In the genomic region with DNA sequence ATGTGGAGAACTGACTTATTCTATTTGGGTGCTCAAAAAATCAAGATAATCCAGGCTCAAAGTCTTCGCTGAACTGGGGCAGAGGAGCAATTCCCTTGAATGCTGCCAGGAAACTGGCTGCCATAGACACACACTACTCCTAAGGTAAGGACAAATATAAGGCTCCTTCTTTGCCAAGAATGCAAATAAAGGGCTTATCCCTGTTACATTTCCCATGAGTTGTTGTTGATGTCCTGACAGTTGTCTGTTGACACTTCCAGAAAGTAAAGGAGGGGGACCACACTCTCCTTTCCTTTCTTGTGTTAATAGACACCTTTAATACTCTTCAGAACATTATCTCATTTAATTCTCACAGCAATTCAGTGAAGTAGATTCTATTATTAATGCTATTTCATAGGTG, we compare ENCODE assay signal across 27 cellular contexts.
"Had no signal": no experiment of that assay in that cellular context is flagged by ENCODE, and none has a peak within 500 bp of the region (broad histone marks: within the 10 kb centered on the region; RNA-seq: fewer than 3 reads in every experiment).

No MANE protein-coding gene starts in this region.

- H3K36me3 ChIP-seq: MG63, SJCRH30 had no signal

- H3K4me3 ChIP-seq: MG63, PC-9, SJCRH30, SK-N-MC had no signal

- H3K4me2 ChIP-seq: KMS-11, PC-9 had no signal

- H2AFZ ChIP-seq: PC-9 had no signal

- DNase-seq: Karpas-422, KBM-7, MG63, NCI-H1048, NCI-H1092 treated with DMSO at 0.1 percent for 48 hours, NCI-H1105 treated with DMSO at 0.1 percent for 48 hours, NCI-H1417, NCI-H1436, NCI-H1694 treated with DMSO at 0.1 percent for 48 hours, NCI-H187 treated with DMSO at 0.1 percent for 48 hours, NCI-H2081, NCI-H2171 treated with DMSO at 0.1 percent for 48 hours, NCI-H2227 treated with DMSO at 0.1 percent for 48 hours, NCI-H345, NCI-H446, NCI-H510A treated with DMSO at 0.1 percent for 48 hours, NCI-H524 treated with DMSO at 0.1 percent for 48 hours, NCI-H526 treated with DMSO at 0.1 percent for 48 hours, NCI-H774, SHP77, SIG-M5, T-cell had no signal

- H3K27ac ChIP-seq: KMS-11, PC-9, RWPE1, SJCRH30, SK-N-MC had no signal

- H3K9me3 ChIP-seq: MG63, SJCRH30 had no signal

- H3K27me3 ChIP-seq: MG63, SJCRH30 had no signal

- H3K9ac ChIP-seq: KMS-11 had no signal
